ENCODE assay signal across 15 cellular contexts in the genomic region with DNA sequence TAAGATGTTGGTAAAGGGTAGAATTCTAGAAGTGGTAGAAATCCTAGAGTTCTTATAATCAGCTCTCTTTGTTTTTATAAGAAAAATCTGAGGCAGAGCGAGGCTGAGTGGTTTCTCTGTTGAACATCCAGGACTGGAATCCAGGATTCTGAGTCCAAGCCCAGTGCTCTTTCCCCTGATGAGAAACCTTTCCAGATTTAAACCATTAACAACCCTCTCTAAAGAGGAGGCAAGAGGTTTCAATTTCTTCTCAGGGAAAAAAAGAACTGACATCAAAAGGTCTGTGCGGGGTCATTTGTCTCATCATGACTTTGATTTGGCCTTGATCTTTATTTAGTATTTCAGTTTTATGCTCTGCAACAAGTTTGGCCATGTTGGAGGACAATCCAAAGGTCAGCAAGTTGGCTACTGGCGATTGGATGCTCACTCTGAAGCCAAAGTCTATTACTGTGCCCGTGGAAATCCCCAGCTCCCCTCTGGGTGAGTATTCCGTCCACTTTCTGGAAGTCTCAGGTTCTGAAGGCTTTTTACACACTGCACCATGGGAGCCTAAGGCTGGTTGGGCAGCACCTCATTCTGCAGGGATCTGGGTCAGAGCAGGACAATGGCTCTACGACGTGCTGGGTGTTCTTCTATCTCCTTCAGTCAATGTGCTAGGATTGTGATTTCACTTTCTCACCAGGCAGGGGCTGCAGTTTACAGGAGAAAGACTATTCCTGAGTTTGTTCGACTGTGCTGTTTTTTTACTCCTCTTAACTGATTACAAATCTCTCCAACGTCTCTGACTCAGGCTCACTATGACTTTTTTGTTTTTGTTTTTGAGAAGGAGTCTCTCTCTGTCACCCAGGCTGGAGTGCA. TPM values are rescaled to one million over a fixed set of nuclear protein-coding genes. Genes with fewer than 3 reads are reported as not detected.
A peak's percentile ranks its signal among the peaks of the same experiment; 100 is the strongest.
DNase-seq lines count a peak whose midpoint lies in the region; ATAC-seq and TF ChIP-seq lines count a peak whose summit lies in the region.
"Had no signal": no experiment of that assay in that cellular context is flagged by ENCODE, and none has a peak within 500 bp of the region (broad histone marks: within the 10 kb centered on the region; RNA-seq: fewer than 3 reads in every experiment).

No MANE protein-coding gene starts in this region.

- H3K27ac Mint-ChIP-seq in MCF 10A (ENCODE audit: low read depth, unreplicated experiment), result peak overlapping the region; percentile 92
- H3K27ac Mint-ChIP-seq: activated CD8-positive, alpha-beta T cell treated with anti-CD3 and anti-CD28 coated beads for 36 hours; activated naive CD8-positive, alpha-beta T cell treated with anti-CD3 and anti-CD28 coated beads, Interleukin-2, amount 50 U/mL, for 24 hours had no signal

- ATAC-seq in aorta (ENCODE audit: low FRiP score) (peak; percentile 44), GM21515 (IDR thresholded peaks at IDR 0.05; ENCODE audit: unreplicated experiment) (no peak), HG02642 (IDR thresholded peaks at IDR 0.05; ENCODE audit: poor library complexity, unreplicated experiment) (no peak)
- ATAC-seq: activated CD8-positive, alpha-beta T cell treated with anti-CD3 and anti-CD28 coated beads for 36 hours; activated naive CD8-positive, alpha-beta T cell treated with anti-CD3 and anti-CD28 coated beads, Interleukin-2, amount 50 U/mL, for 24 hours; left ventricle myocardium superior had no signal

- H3K9me3 ChIP-seq in breast epithelium (no peaks in the 10 kb centered on the region), aorta (ENCODE audit: control insufficient read depth, low read length) (no peaks in the 10 kb centered on the region)
- H3K9me3 ChIP-seq: prostate gland had no signal

- intact Hi-C loops in MCF 10A (cut with micrococcal nuclease) (loop anchor here (5.0 kb wide), 1 partner anchor 55 kb away; no protein-coding TSS in a partner anchor), breast epithelium (cut with DNase I; ENCODE audit: low total_unique reads) (no loop called here), aorta (cut with DNase I) (loop anchor here (5.0 to 10.0 kb wide), 5 partner anchors 50 to 762 kb away; a partner anchor contains a TSS)

- peak; percentile 34 for DNase-seq in MCF 10A (ENCODE audit: unreplicated experiment)
- no peak for DNase-seq in breast epithelium (ENCODE audit: low spot score in 2 of 2)
- peak; percentile 46 for DNase-seq in astrocyte of the hippocampus (ENCODE audit: low read depth, low spot score)
- peak; percentile 33 for DNase-seq in kidney tubule cell (ENCODE audit: low spot score)
- DNase-seq in aorta, result no peak
- DNase-seq in midbrain (lab: John Stamatoyannopoulos, UW), result no peak
- DNase-seq: activated CD8-positive, alpha-beta T cell treated with anti-CD3 and anti-CD28 coated beads for 36 hours; activated naive CD8-positive, alpha-beta T cell treated with anti-CD3 and anti-CD28 coated beads, Interleukin-2, amount 50 U/mL, for 24 hours; GF-D8; left ventricle myocardium superior; NCI-H1092 treated with DMSO at 0.1 percent for 48 hours; NCI-H774 had no signal

- CTCF ChIA-PET in MCF 10A (lab: Yijun Ruan, JAX), result interaction anchor here (0.6 to 8.0 kb wide), 23 partner anchors 10 to 757 kb away, joined by 3 to 106 read pairs (median 4); no protein-coding TSS in a partner anchor

- peaks cover 34% of the 10 kb centered on the region for H3K4me1 Mint-ChIP-seq in MCF 10A (ENCODE audit: insufficient read depth, unreplicated experiment)

- TF ChIP-seq CTCF in MCF 10A (IDR thresholded peaks at IDR 0.05; ENCODE audit: unreplicated experiment), result no peak
- TF ChIP-seq CTCF in breast epithelium (IDR thresholded peaks at IDR 0.05), result no peak

- H3K27ac ChIP-seq in breast epithelium (peak overlapping the region in 1 of 2 donors; percentile 40), aorta (ENCODE audit: low read depth in 1 of 2, low read length in 2 of 2) (peak overlapping the region in 1 of 2 donors; percentile 21)
- H3K27ac ChIP-seq: prostate gland had no signal

- no peaks in the 10 kb centered on the region for H3K9me3 Mint-ChIP-seq in MCF 10A (ENCODE audit: unreplicated experiment)
- H3K9me3 Mint-ChIP-seq: activated CD8-positive, alpha-beta T cell treated with anti-CD3 and anti-CD28 coated beads for 36 hours; activated naive CD8-positive, alpha-beta T cell treated with anti-CD3 and anti-CD28 coated beads, Interleukin-2, amount 50 U/mL, for 24 hours had no signal

- H3K4me1 ChIP-seq in breast epithelium (no peaks in the 10 kb centered on the region), aorta (ENCODE audit: control insufficient read depth in 1 of 2, insufficient read depth in 2 of 2, low read length in 2 of 2) (no peaks in the 10 kb centered on the region)
- H3K4me1 ChIP-seq: prostate gland had no signal

- no peaks in the 10 kb centered on the region for H3K36me3 Mint-ChIP-seq in MCF 10A (ENCODE audit: insufficient read depth, unreplicated experiment)

- no TSS peak for BruUV-seq in MCF 10A (replicated peaks; lab: Mats Ljungman, UMichigan)

- H3K4me3 Mint-ChIP-seq in MCF 10A (ENCODE audit: unreplicated experiment), result no peak overlapping the region
- H3K4me3 Mint-ChIP-seq: activated CD8-positive, alpha-beta T cell treated with anti-CD3 and anti-CD28 coated beads for 36 hours; activated naive CD8-positive, alpha-beta T cell treated with anti-CD3 and anti-CD28 coated beads, Interleukin-2, amount 50 U/mL, for 24 hours had no signal

- TF ChIP-seq POLR2A in breast epithelium (IDR thresholded peaks at IDR 0.05), result no peak

- POLR2A ChIA-PET in MCF 10A (lab: Yijun Ruan, JAX), result interaction anchor here (0.7 to 9.8 kb wide), 10 partner anchors 18 to 757 kb away, joined by 3 to 95 read pairs (median 20); a partner anchor contains a TSS

- no peaks in the 10 kb centered on the region for H3K27me3 Mint-ChIP-seq in MCF 10A (ENCODE audit: insufficient read depth, unreplicated experiment)
- H3K27me3 Mint-ChIP-seq: activated CD8-positive, alpha-beta T cell treated with anti-CD3 and anti-CD28 coated beads for 36 hours; activated naive CD8-positive, alpha-beta T cell treated with anti-CD3 and anti-CD28 coated beads, Interleukin-2, amount 50 U/mL, for 24 hours had no signal

- 28 to 38% methylated on average over 9 of the region's 9 CpGs for WGBS in aorta, 2 donors

- H3K36me3 ChIP-seq in breast epithelium (no peaks in the 10 kb centered on the region), aorta (ENCODE audit: control insufficient read depth in 1 of 2, insufficient read depth in 2 of 2, low read length in 1 of 2) (no peaks in the 10 kb centered on the region)
- H3K36me3 ChIP-seq: prostate gland had no signal

- no peaks in the 10 kb centered on the region for H3K27me3 ChIP-seq in breast epithelium
- H3K27me3 ChIP-seq in aorta (ENCODE audit: control insufficient read depth in 1 of 2, insufficient read depth in 2 of 2, low read length in 1 of 2), result no peaks in the 10 kb centered on the region

- H3K4me3 ChIP-seq in breast epithelium (no peak overlapping the region), aorta (ENCODE audit: low read length in 2 of 2) (no peak overlapping the region)
- H3K4me3 ChIP-seq: prostate gland had no signal

RNA-seq across cellular contexts. Expression of a gene that starts 18.9 kb away (rescaled TPM):
- total RNA-seq in MCF 10A (2022) (174 and 221 TPM in 2 replicates), breast epithelium (100 to 1,000 TPM; 104 to 155 (median 121) TPM), aorta (100 to 1,000 TPM in 1 of 2 donors, 10 to 100 TPM in 1; 88.7 to 129 TPM)
- polyA plus RNA-seq in aorta, result 100 to 1,000 TPM; 106 to 130 TPM

RNA-seq across cellular contexts. Expression of a gene that starts 38.1 kb away (rescaled TPM):
- 4.9 and 6.3 TPM in 2 replicates for total RNA-seq in MCF 10A (2022)
- 1 to 10 TPM; 1.8 to 8.5 (median 7.5) TPM for total RNA-seq in breast epithelium
- 10 to 100 TPM; 33.0 to 84.6 TPM for total RNA-seq in aorta
- polyA plus RNA-seq in aorta, result 10 to 100 TPM; 19.4 to 33.4 TPM

Comparison
In these comparisons a context has a peak if more than half of its experiments do, and no peak if none do; other contexts are left out.
1. DNase-seq: peak in MCF 10A (single experiment), astrocyte of the hippocampus (single experiment) and kidney tubule cell (single experiment); none in breast epithelium (0 of 2), aorta (0 of 2) and midbrain (single experiment).